19 cellular contexts compared by ENCODE assay signal in the genomic region with DNA sequence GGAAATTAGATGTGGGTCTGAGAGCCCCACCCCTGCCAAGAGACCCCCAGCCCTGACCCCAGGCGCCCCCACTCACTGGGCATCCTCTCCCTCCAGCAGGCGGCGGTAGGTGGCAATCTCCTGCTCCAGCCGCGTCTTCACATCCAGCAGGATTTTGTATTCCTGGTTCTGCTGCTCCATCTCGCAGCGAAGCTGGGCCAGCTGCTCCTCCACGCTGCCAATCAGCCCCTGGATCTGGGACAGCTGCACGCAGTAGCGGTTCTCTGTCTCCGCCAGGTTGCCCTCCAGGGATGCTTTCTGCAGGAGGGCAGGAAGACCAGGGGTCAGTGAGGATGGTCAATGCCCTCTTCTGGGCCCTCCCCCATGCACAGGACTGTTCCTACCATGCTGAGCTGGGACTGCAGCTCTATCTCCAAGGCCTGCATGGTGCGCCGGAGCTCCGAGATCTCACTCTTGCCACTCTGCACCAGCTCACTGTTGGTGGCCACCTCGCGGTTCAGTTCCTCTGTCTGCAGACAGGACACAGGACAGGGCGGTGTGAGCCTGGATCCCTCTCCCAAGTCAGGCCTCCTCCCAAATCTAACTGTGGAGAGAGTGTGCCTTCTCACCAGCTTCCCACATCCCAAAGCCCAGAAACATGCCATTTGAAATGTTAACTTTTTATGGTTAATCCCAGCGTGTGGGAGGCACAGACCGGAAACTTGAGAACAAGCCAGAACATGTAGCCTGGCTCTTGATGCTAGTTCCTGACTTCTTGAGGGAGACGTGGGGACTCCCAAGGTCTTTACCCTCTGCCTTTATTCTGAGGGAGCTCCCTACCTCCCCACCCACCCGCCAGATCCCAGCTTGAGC. TPM values are rescaled to one million over a fixed set of nuclear protein-coding genes. Genes with fewer than 3 reads are reported as not detected.
DNase-seq lines count a peak whose midpoint lies in the region; ATAC-seq and TF ChIP-seq lines count a peak whose summit lies in the region.
"Had no signal": no experiment of that assay in that cellular context is flagged by ENCODE, and none has a peak within 500 bp of the region (broad histone marks: within the 10 kb centered on the region; RNA-seq: fewer than 3 reads in every experiment).

No MANE protein-coding gene starts in this region.

- no peaks in the 10 kb centered on the region for H3K27me3 Mint-ChIP-seq in Calu3 (ENCODE audit: unreplicated experiment)

- H3K36me3 Mint-ChIP-seq in Calu3 (ENCODE audit: insufficient read depth, unreplicated experiment): peaks cover 76% of the 10 kb centered on the region
- H3K36me3 Mint-ChIP-seq: IgD-negative memory B cell had no signal

- peak overlapping the region; percentile 34 for H3K27ac Mint-ChIP-seq in Calu3 (ENCODE audit: unreplicated experiment)
- H3K27ac Mint-ChIP-seq: activated naive CD8-positive, alpha-beta T cell treated with anti-CD3 and anti-CD28 coated beads, Interleukin-2, amount 50 U/mL, for 24 hours; IgD-negative memory B cell had no signal

- CTCF ChIA-PET in Calu3 (lab: Charles Lee): interaction anchor here (0.6 to 1.2 kb wide), 5 partner anchors 25 to 1412 kb away, joined by 3 to 4 read pairs (median 4); no protein-coding TSS in a partner anchor

- intact Hi-C loops in Calu3 (cut with micrococcal nuclease; ENCODE audit: unreplicated experiment): no loop called here

- peaks cover 46% of the 10 kb centered on the region for H3K4me1 Mint-ChIP-seq in Calu3 (ENCODE audit: low read depth, unreplicated experiment)
- H3K4me1 Mint-ChIP-seq: activated naive CD8-positive, alpha-beta T cell treated with anti-CD3 and anti-CD28 coated beads, Interleukin-2, amount 50 U/mL, for 24 hours had no signal

- H3K4me3 Mint-ChIP-seq in Calu3 (ENCODE audit: low read depth, unreplicated experiment): no peak overlapping the region
- H3K4me3 Mint-ChIP-seq: activated naive CD8-positive, alpha-beta T cell treated with anti-CD3 and anti-CD28 coated beads, Interleukin-2, amount 50 U/mL, for 24 hours; activated T-cell treated with anti-CD3 and anti-CD28 coated beads, Interleukin-2, amount 50 U/mL, for 4 hours; IgD-negative memory B cell had no signal

- no peak for DNase-seq in Calu3
- peak; percentile 43 for DNase-seq in SK-N-DZ (ENCODE audit: low spot score)
- peak; percentile 55 for DNase-seq in fibroblast of pulmonary artery (ENCODE audit: low read depth)
- DNase-seq in renal cortical epithelial cell (ENCODE audit: low read depth): peak; percentile 6
- no peak for DNase-seq in SW 1271 (lab: John Stamatoyannopoulos, UW)
- DNase-seq in stimulated activated naive CD4-positive, alpha-beta T cell (lab: John Stamatoyannopoulos, UW): no peak
- DNase-seq: activated naive CD8-positive, alpha-beta T cell treated with anti-CD3 and anti-CD28 coated beads, Interleukin-2, amount 50 U/mL, for 24 hours; activated T-cell treated with anti-CD3 and anti-CD28 coated beads, Interleukin-2, amount 50 U/mL, for 4 hours; COR-L47; midbrain; NCI-H1105 treated with DMSO at 0.1 percent for 48 hours; nucleus accumbens; stimulated activated CD4-positive, alpha-beta T cell treated with anti-CD3 and anti-CD28 coated beads, Interleukin-4, amount 100 ng/mL, for 4 hours had no signal

- ATAC-seq in SK-N-SH treated with all-trans-retinoic acid at 6 μM for 48 hours (no peak), HG02610 (IDR thresholded peaks at IDR 0.05; ENCODE audit: unreplicated experiment) (no peak)
- ATAC-seq: activated naive CD8-positive, alpha-beta T cell treated with anti-CD3 and anti-CD28 coated beads, Interleukin-2, amount 50 U/mL, for 24 hours; activated T-cell treated with anti-CD3 and anti-CD28 coated beads, Interleukin-2, amount 50 U/mL, for 4 hours had no signal

- no peaks in the 10 kb centered on the region for H3K9me3 Mint-ChIP-seq in Calu3 (ENCODE audit: low read depth, unreplicated experiment)
- H3K9me3 Mint-ChIP-seq: activated naive CD8-positive, alpha-beta T cell treated with anti-CD3 and anti-CD28 coated beads, Interleukin-2, amount 50 U/mL, for 24 hours; activated T-cell treated with anti-CD3 and anti-CD28 coated beads, Interleukin-2, amount 50 U/mL, for 4 hours; IgD-negative memory B cell had no signal

- BruUV-seq in Calu3 (replicated peaks; lab: Mats Ljungman, UMichigan): no TSS peak

- TF ChIP-seq CTCF in Calu3 (IDR thresholded peaks at IDR 0.05; ENCODE audit: unreplicated experiment) (no peak), fibroblast of pulmonary artery (IDR thresholded peaks at IDR 0.05; ENCODE audit: low read length, missing control alignments) (no peak)

- H3K4me3 ChIP-seq in fibroblast of pulmonary artery (replicated peaks; ENCODE audit: low read depth, low read length): no peak overlapping the region
- H3K4me3 ChIP-seq: coronary artery had no signal

TF ChIP-seq in SK-N-SH treated with all-trans-retinoic acid at 6 μM for 48 hours, 23 proteins besides CTCF, POLR2A, EP300 and RAD21:
- TF ChIP-seq TCF4 (CRISPR knock-in tag; IDR thresholded peaks at IDR 0.05; ENCODE audit: borderline replicate concordance) (no peak), ZFP3 (CRISPR knock-in tag; IDR thresholded peaks at IDR 0.05) (no peak), ISL1 (CRISPR knock-in tag; IDR thresholded peaks at IDR 0.05) (no peak), ZC3H10 (CRISPR knock-in tag; IDR thresholded peaks at IDR 0.05) (no peak)
- TF ChIP-seq, protein P1, sequence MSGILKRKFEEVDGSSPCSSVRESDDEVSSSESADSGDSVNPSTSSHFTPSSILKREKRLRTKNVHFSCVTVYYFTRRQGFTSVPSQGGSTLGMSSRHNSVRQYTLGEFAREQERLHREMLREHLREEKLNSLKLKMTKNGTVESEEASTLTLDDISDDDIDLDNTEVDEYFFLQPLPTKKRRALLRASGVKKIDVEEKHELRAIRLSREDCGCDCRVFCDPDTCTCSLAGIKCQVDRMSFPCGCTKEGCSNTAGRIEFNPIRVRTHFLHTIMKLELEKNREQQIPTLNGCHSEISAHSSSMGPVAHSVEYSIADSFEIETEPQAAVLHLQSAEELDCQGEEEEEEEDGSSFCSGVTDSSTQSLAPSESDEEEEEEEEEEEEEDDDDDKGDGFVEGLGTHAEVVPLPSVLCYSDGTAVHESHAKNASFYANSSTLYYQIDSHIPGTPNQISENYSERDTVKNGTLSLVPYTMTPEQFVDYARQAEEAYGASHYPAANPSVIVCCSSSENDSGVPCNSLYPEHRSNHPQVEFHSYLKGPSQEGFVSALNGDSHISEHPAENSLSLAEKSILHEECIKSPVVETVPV (CRISPR knock-in tag; IDR thresholded peaks at IDR 0.05): no peak

RNA-seq across cellular contexts. Expression of a gene that starts 3.6 kb away (rescaled TPM):
- total RNA-seq in Calu3 (2022) (472 and 593 TPM in 2 replicates), renal cortical epithelial cell (4.1 and 95.2 TPM in 2 replicates)
- 4.2 and 10.1 TPM in 2 replicates for polyA plus RNA-seq in SK-N-DZ (2014; cell fraction: cytosol; rRNA removed)
- 7.1 and 8.4 TPM in 2 replicates for polyA plus RNA-seq in SK-N-DZ (2014; cell fraction: nucleus; rRNA removed)
- total RNA-seq: activated T-cell treated with anti-CD3 and anti-CD28 coated beads, Interleukin-2, amount 50 U/mL, for 4 hours had no signal
- polyA plus RNA-seq: IgD-negative memory B cell had no signal

RNA-seq across cellular contexts. Expression of a gene that starts 8.2 kb away (rescaled TPM):
- total RNA-seq in Calu3 (2022): 3.8 and 4.2 TPM in 2 replicates
- 1.2 TPM in 1 of 2 replicates, not detected in the other for polyA plus RNA-seq in SK-N-DZ (2014; cell fraction: cytosol; rRNA removed)
- 0.71 TPM in 1 of 2 replicates, not detected in the other for polyA plus RNA-seq in SK-N-DZ (2014; cell fraction: nucleus; rRNA removed)
- total RNA-seq in renal cortical epithelial cell: 0.70 and 7.5 TPM in 2 replicates
- total RNA-seq: activated T-cell treated with anti-CD3 and anti-CD28 coated beads, Interleukin-2, amount 50 U/mL, for 4 hours; urinary bladder had no signal
- polyA plus RNA-seq: IgD-negative memory B cell had no signal

RNA-seq across cellular contexts. Expression of a gene that starts 34.1 kb away (rescaled TPM):
- total RNA-seq in Calu3 (2022) (3.8 and 12.2 TPM in 2 replicates), renal cortical epithelial cell (0.25 and 4.2 TPM in 2 replicates)
- not detected in 2 replicates for polyA plus RNA-seq in SK-N-DZ (2014; cell fraction: cytosol; rRNA removed)
- polyA plus RNA-seq in SK-N-DZ (2014; cell fraction: nucleus; rRNA removed): not detected in 2 replicates
- total RNA-seq: activated T-cell treated with anti-CD3 and anti-CD28 coated beads, Interleukin-2, amount 50 U/mL, for 4 hours; kidney epithelial cell; urinary bladder had no signal
- polyA plus RNA-seq: IgD-negative memory B cell had no signal

RNA-seq across cellular contexts. Expression of a gene that starts 49.0 kb away (rescaled TPM):
- not detected in 2 replicates for total RNA-seq in Calu3 (2022)
- 0.27 TPM in 1 of 2 replicates, not detected in the other for polyA plus RNA-seq in SK-N-DZ (2014; cell fraction: cytosol; rRNA removed)
- 1.6 TPM in 1 of 2 replicates, not detected in the other for polyA plus RNA-seq in SK-N-DZ (2014; cell fraction: nucleus; rRNA removed)
- not detected in 2 replicates for total RNA-seq in renal cortical epithelial cell
- total RNA-seq: activated T-cell treated with anti-CD3 and anti-CD28 coated beads, Interleukin-2, amount 50 U/mL, for 4 hours; kidney epithelial cell; urinary bladder had no signal
- polyA plus RNA-seq: IgD-negative memory B cell, urinary bladder had no signal

Comparison
In these comparisons a context has a peak if more than half of its experiments do, and no peak if none do; other contexts are left out.
1. DNase-seq: peak in SK-N-DZ (single experiment), fibroblast of pulmonary artery (single experiment) and renal cortical epithelial cell (single experiment); none in Calu3 (single experiment), SW 1271 (0 of 2) and stimulated activated naive CD4-positive, alpha-beta T cell (0 of 6).